Comparison of ENCODE assay signal across 8 cellular contexts in the genomic region with DNA sequence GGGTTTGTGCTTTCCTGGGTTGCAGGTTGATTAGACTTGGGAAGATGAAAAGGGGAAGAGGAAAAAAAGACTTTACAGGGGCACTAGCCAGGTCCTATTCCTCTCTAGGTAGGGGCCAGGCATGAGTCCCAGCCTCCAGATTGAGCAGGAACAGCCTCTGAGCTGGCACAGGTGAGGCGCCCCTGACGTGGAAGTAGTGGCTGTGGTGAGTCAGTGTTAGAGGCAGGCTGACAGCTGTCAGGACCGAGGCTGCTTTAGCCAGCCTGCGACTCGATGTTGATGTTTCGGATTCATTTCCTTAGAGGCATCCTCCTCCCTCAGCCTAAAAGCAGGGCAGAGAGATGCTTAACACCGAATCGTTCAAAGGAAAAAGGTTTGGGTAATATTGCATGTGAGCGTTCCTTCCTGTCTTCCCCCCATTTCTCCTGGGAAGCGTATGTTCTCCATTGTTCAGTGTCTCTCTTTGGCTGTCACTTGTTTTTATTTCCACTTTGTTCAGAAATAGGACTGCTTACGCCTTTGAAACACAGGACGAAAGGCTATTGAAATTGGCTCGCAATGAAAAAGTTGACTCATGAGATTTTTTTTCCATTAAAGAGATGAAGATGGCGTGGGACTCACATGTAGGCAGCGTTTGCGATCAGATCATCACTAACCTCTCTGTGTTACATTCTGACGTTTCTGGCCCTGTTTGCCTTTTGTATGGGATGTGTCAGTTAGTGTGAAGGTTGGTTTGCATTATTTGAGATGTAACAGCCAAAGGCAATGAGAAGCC. TPM values are rescaled to one million over a fixed set of nuclear protein-coding genes. Genes with fewer than 3 reads are reported as not detected.
DNase-seq lines count a peak whose midpoint lies in the region; ATAC-seq and TF ChIP-seq lines count a peak whose summit lies in the region.

No MANE protein-coding gene starts in this region.

- DNase-seq in AG04449 (ENCODE audit: low read depth, low spot score): no peak
- DNase-seq in T-helper 17 cell: peak; percentile 41 to 69 (median 50)
- peak; percentile 55 for DNase-seq in astrocyte of the hippocampus (ENCODE audit: low read depth, low spot score)
- peak; percentile 83 for DNase-seq in kidney tubule cell (ENCODE audit: low spot score)
- DNase-seq in stimulated activated CD4-positive, alpha-beta T cell treated with anti-CD3 and anti-CD28 coated beads, Interleukin-4, amount 100 ng/mL, for 24 hours: peak; percentile 80
- DNase-seq in NCI-H1436 (lab: John Stamatoyannopoulos, UW): no peak
- DNase-seq in COR-L47 (lab: John Stamatoyannopoulos, UW): no peak

- peak overlapping the region; percentile 93 for H3K27ac Mint-ChIP-seq in T-helper 17 cell

- no peaks in the 10 kb centered on the region for H3K27me3 Mint-ChIP-seq in T-helper 17 cell

- H3K9me3 ChIP-seq in T-helper 17 cell (ENCODE audit: control insufficient read depth, low read length, poor library complexity, severe bottlenecking): no peaks in the 10 kb centered on the region

- H3K4me1 Mint-ChIP-seq in T-helper 17 cell: peaks cover 24% of the 10 kb centered on the region

- peak overlapping the region; percentile 96 for H3K4me3 Mint-ChIP-seq in T-helper 17 cell

- TF ChIP-seq CTCF in AG04449 (IDR thresholded peaks at IDR 0.05; ENCODE audit: insufficient read depth, low read length, missing control alignments): no peak

- peak; percentile 33 for ATAC-seq in GM21619 (IDR thresholded peaks at IDR 0.05; ENCODE audit: unreplicated experiment)
- ATAC-seq in T-helper 17 cell: peak; percentile 73

- CTCF ChIA-PET in AG04449 (lab: Yijun Ruan, JAX): interaction anchor here (0.9 to 2.6 kb wide), 8 partner anchors 18 to 357 kb away, joined by 3 to 18 read pairs (median 4); no protein-coding TSS in a partner anchor

- POLR2A ChIA-PET in AG04449 (lab: Yijun Ruan, JAX): interaction anchor here (1.9 to 2.4 kb wide), 2 partner anchors 17 to 22 kb away, joined by 5 to 15 read pairs; a partner anchor contains a TSS

- peaks cover 3% of the 10 kb centered on the region for H3K36me3 Mint-ChIP-seq in T-helper 17 cell (ENCODE audit: low read depth)

- peak overlapping the region; percentile 81 for H3K4me3 ChIP-seq in AG04449 (ENCODE audit: low read depth, low read length)

RNA-seq across cellular contexts. Expression of a gene that starts 1.2 kb away (rescaled TPM):
- total RNA-seq in T-helper 17 cell: 10 to 100 TPM in 1 of 2 donors, 1 to 10 TPM in 1; 8.1 to 35.0 TPM

RNA-seq across cellular contexts. Expression of a gene that starts 17.5 kb away (rescaled TPM):
- total RNA-seq in T-helper 17 cell: 10 to 100 TPM; 35.4 to 46.6 TPM

Comparison
In these comparisons a context has a peak if more than half of its experiments do, and no peak if none do; other contexts are left out.
1. DNase-seq: peak in T-helper 17 cell (3 of 3), astrocyte of the hippocampus (single experiment), kidney tubule cell (single experiment) and stimulated activated CD4-positive, alpha-beta T cell treated with anti-CD3 and anti-CD28 coated beads, Interleukin-4, amount 100 ng/mL, for 24 hours (single experiment); none in AG04449 (single experiment), NCI-H1436 (single experiment) and COR-L47 (single experiment).